ENCODE assay signal across 15 cellular contexts in genomic region chr17:64270885-64271284, GRCh38. TPM values are rescaled to one million over a fixed set of nuclear protein-coding genes. Genes with fewer than 3 reads are reported as not detected.
DNase-seq lines count a peak whose midpoint lies in the region; ATAC-seq and FAIRE-seq lines count a peak whose summit lies in the region.
"Had no signal": no experiment of that assay in that cellular context is flagged by ENCODE, and none has a peak within 500 bp of the region (broad histone marks: within the 10 kb centered on the region; RNA-seq: fewer than 3 reads in every experiment).

No MANE protein-coding gene starts in this region.

- peak overlapping the region; percentile 49 for H3K27ac Mint-ChIP-seq in activated T-cell treated with anti-CD3 and anti-CD28 coated beads, Interleukin-2, amount 50 U/mL, for 72 hours
- H3K27ac Mint-ChIP-seq in activated naive CD8-positive, alpha-beta T cell: peak overlapping the region; percentile 74
- peak overlapping the region; percentile 40 for H3K27ac Mint-ChIP-seq in stimulated activated naive CD8-positive, alpha-beta T cell treated with anti-CD3 and anti-CD28 coated beads, Interleukin-15, Interleukin-2, amounts not matched to agents 100 ng/mL and 50 ng/mL, for 24 hours
- H3K27ac Mint-ChIP-seq: WTC11 had no signal

- H3K36me3 Mint-ChIP-seq in activated T-cell treated with anti-CD3 and anti-CD28 coated beads, Interleukin-2, amount 50 U/mL, for 72 hours (ENCODE audit: insufficient read depth in 2 of 2): peaks cover 1 to 2% of the 10 kb centered on the region in 2 donors
- no peaks in the 10 kb centered on the region for H3K36me3 Mint-ChIP-seq in activated naive CD8-positive, alpha-beta T cell
- no peaks in the 10 kb centered on the region for H3K36me3 Mint-ChIP-seq in stimulated activated naive CD8-positive, alpha-beta T cell treated with anti-CD3 and anti-CD28 coated beads, Interleukin-15, Interleukin-2, amounts not matched to agents 100 ng/mL and 50 ng/mL, for 24 hours (ENCODE audit: low read depth)
- H3K36me3 Mint-ChIP-seq: WTC11 had no signal

- FAIRE-seq in frontal cortex (lab: Jason Lieb, UNC): no peak
- FAIRE-seq: islet of Langerhans had no signal

- peak overlapping the region; percentile 51 to 54 for H3K4me3 Mint-ChIP-seq in activated T-cell treated with anti-CD3 and anti-CD28 coated beads, Interleukin-2, amount 50 U/mL, for 72 hours
- H3K4me3 Mint-ChIP-seq in activated naive CD8-positive, alpha-beta T cell: peak overlapping the region; percentile 24
- peak overlapping the region; percentile 14 for H3K4me3 Mint-ChIP-seq in stimulated activated naive CD8-positive, alpha-beta T cell treated with anti-CD3 and anti-CD28 coated beads, Interleukin-15, Interleukin-2, amounts not matched to agents 100 ng/mL and 50 ng/mL, for 24 hours
- H3K4me3 Mint-ChIP-seq: WTC11 had no signal

- H3K4me1 Mint-ChIP-seq in activated T-cell treated with anti-CD3 and anti-CD28 coated beads, Interleukin-2, amount 50 U/mL, for 72 hours (ENCODE audit: low read depth): peaks cover 22% of the 10 kb centered on the region
- peaks cover 21% of the 10 kb centered on the region for H3K4me1 Mint-ChIP-seq in activated naive CD8-positive, alpha-beta T cell (ENCODE audit: low read depth)
- peaks cover 21% of the 10 kb centered on the region for H3K4me1 Mint-ChIP-seq in stimulated activated naive CD8-positive, alpha-beta T cell treated with anti-CD3 and anti-CD28 coated beads, Interleukin-15, Interleukin-2, amounts not matched to agents 100 ng/mL and 50 ng/mL, for 24 hours (ENCODE audit: low read depth)

- no peak for DNase-seq in activated T-cell treated with anti-CD3 and anti-CD28 coated beads, Interleukin-2, amount 50 U/mL, for 72 hours
- no peak for DNase-seq in activated T-cell treated with anti-CD3 and anti-CD28 coated beads, Interleukin-2, amount 50 U/mL, for 48 hours
- DNase-seq in Jurkat, Clone E6-1 (ENCODE audit: low read depth, low spot score): peak; percentile 66
- DNase-seq in NCI-H2081 treated with DMSO at 0.1 percent for 48 hours (lab: John Stamatoyannopoulos, UW): no peak
- DNase-seq in COLO829 (ENCODE audit: low spot score): no peak
- no peak for DNase-seq in frontal cortex (ENCODE audit: low spot score in 2 of 2)
- DNase-seq: activated gamma-delta T cell; central memory CD4-positive, alpha-beta T cell; midbrain had no signal

- ATAC-seq in activated T-cell treated with anti-CD3 and anti-CD28 coated beads, Interleukin-2, amount 50 U/mL, for 72 hours (replicated peaks in 1 of 2): peak; percentile 46 to 48
- ATAC-seq: WTC11 had no signal

- peaks cover 0 to 5% of the 10 kb centered on the region in 2 donors for H3K9me3 Mint-ChIP-seq in activated T-cell treated with anti-CD3 and anti-CD28 coated beads, Interleukin-2, amount 50 U/mL, for 72 hours
- H3K9me3 Mint-ChIP-seq in activated naive CD8-positive, alpha-beta T cell (ENCODE audit: low read depth): no peaks in the 10 kb centered on the region
- no peaks in the 10 kb centered on the region for H3K9me3 Mint-ChIP-seq in stimulated activated naive CD8-positive, alpha-beta T cell treated with anti-CD3 and anti-CD28 coated beads, Interleukin-15, Interleukin-2, amounts not matched to agents 100 ng/mL and 50 ng/mL, for 24 hours

- no peaks in the 10 kb centered on the region for H3K27me3 Mint-ChIP-seq in activated T-cell treated with anti-CD3 and anti-CD28 coated beads, Interleukin-2, amount 50 U/mL, for 72 hours (ENCODE audit: low read depth)
- H3K27me3 Mint-ChIP-seq in activated naive CD8-positive, alpha-beta T cell: peaks cover 2% of the 10 kb centered on the region
- no peaks in the 10 kb centered on the region for H3K27me3 Mint-ChIP-seq in stimulated activated naive CD8-positive, alpha-beta T cell treated with anti-CD3 and anti-CD28 coated beads, Interleukin-15, Interleukin-2, amounts not matched to agents 100 ng/mL and 50 ng/mL, for 24 hours

- H3K4me3 ChIP-seq in Jurkat, Clone E6-1 (ENCODE audit: low read length): no peak overlapping the region
- H3K4me3 ChIP-seq: prostate gland, SK-N-MC had no signal

RNA-seq across cellular contexts. Expression of gene TEX2, which starts 7.8 kb away (rescaled TPM):
- 10 to 100 TPM; 10.5 to 15.7 TPM for total RNA-seq in activated T-cell treated with anti-CD3 and anti-CD28 coated beads, Interleukin-2, amount 50 U/mL, for 72 hours
- polyA plus RNA-seq in Jurkat, Clone E6-1 (2012; ENCODE audit: insufficient read depth, insufficient read length): 16.4 TPM
- 31.8 TPM for total RNA-seq in frontal cortex
